Comparison of ENCODE assay signal across 11 cellular contexts in genomic region chrX:2502120-2502667, GRCh38. TPM values are rescaled to one million over a fixed set of nuclear protein-coding genes. Genes with fewer than 3 reads are reported as not detected.
A peak's percentile ranks its signal among the peaks of the same experiment; 100 is the strongest.
DNase-seq lines count a peak whose midpoint lies in the region; ATAC-seq and TF ChIP-seq lines count a peak whose summit lies in the region.
"Had no signal": no experiment of that assay in that cellular context is flagged by ENCODE, and none has a peak within 500 bp of the region (broad histone marks: within the 10 kb centered on the region; RNA-seq: fewer than 3 reads in every experiment).

No MANE protein-coding gene starts in this region.

- H3K4me1 Mint-ChIP-seq in activated naive CD8-positive, alpha-beta T cell treated with anti-CD3 and anti-CD28 coated beads for 36 hours = peaks cover 25% of the 10 kb centered on the region
- peaks cover 20 to 28% (median 25%) of the 10 kb centered on the region in 4 donors for H3K4me1 Mint-ChIP-seq in naive thymus-derived CD8-positive, alpha-beta T cell

- H3K9me3 ChIP-seq in GM23248 (ENCODE audit: low read depth) = no peaks in the 10 kb centered on the region

- H3K27me3 ChIP-seq in GM23248 (replicated peaks; ENCODE audit: insufficient read depth) = no peaks in the 10 kb centered on the region

- H3K9me3 Mint-ChIP-seq in activated naive CD8-positive, alpha-beta T cell treated with anti-CD3 and anti-CD28 coated beads for 36 hours = no peaks in the 10 kb centered on the region
- H3K9me3 Mint-ChIP-seq in naive thymus-derived CD8-positive, alpha-beta T cell = no peaks in the 10 kb centered on the region

- TF ChIP-seq CTCF in 22Rv1 (IDR thresholded peaks at IDR 0.05) = no peak

- H3K27ac ChIP-seq in 22Rv1 = peak overlapping the region; percentile 49
- no peak overlapping the region for H3K27ac ChIP-seq in GM23248

- POLR2A ChIA-PET in naive thymus-derived CD8-positive, alpha-beta T cell (lab: Charles Lee) = no interaction called here

- no peak overlapping the region for H3K4me2 ChIP-seq in GM23248 (ENCODE audit: unreplicated experiment)

- WGBS in GM23248 (ENCODE audit: low coverage in 1 of 2, low lambda C conversion rate in 2 of 2, missing lambda C conversion rate in 2 of 2), 2 experiments = 75 to 80% methylated on average over 1 to 5 of the region's 5 CpGs

- DNase-seq in GM23248 = no peak
- no peak for DNase-seq in activated naive CD8-positive, alpha-beta T cell treated with anti-CD3 and anti-CD28 coated beads for 36 hours
- no peak for DNase-seq in naive thymus-derived CD8-positive, alpha-beta T cell
- no peak for DNase-seq in SKM-1 treated with dmso at 0.1 percent for 144 hours (lab: John Stamatoyannopoulos, UW; ENCODE audit: unreplicated experiment)
- no peak for DNase-seq in NCI-H526 (lab: John Stamatoyannopoulos, UW)
- no peak for DNase-seq in OCI-M1 (lab: John Stamatoyannopoulos, UW)
- DNase-seq: activated CD4-positive, alpha-beta T cell treated with anti-CD3 and anti-CD28 coated beads, Interleukin-2, amount 50 U/mL, for 4 hours; NCI-H1436; stimulated activated CD4-positive, alpha-beta T cell treated with anti-CD3 and anti-CD28 coated beads, Interleukin-15, amount 100 ng/mL, for 24 hours had no signal

- peaks cover 32% of the 10 kb centered on the region for H3K79me2 ChIP-seq in GM23248 (ENCODE audit: insufficient read depth)

- peak overlapping the region; percentile 9; the same call in 1 of the 2 replicates for H2AFZ ChIP-seq in GM23248

- no peaks in the 10 kb centered on the region for H3K36me3 ChIP-seq in GM23248 (ENCODE audit: low read depth)

- H3K9me2 ChIP-seq in GM23248 (ENCODE audit: insufficient read depth) = no peaks in the 10 kb centered on the region

- H3K9ac ChIP-seq in GM23248 = no peak overlapping the region

- peaks cover 22% of the 10 kb centered on the region for H3F3A ChIP-seq in GM23248 (ENCODE audit: insufficient read depth)

- H3K4me1 ChIP-seq in GM23248 (ENCODE audit: insufficient read depth) = peaks cover 24% of the 10 kb centered on the region

- peaks cover 12% of the 10 kb centered on the region for H3K36me3 Mint-ChIP-seq in activated naive CD8-positive, alpha-beta T cell treated with anti-CD3 and anti-CD28 coated beads for 36 hours
- H3K36me3 Mint-ChIP-seq in naive thymus-derived CD8-positive, alpha-beta T cell = peaks cover 0 to 8% (median 0%) of the 10 kb centered on the region in 3 donors

- no peaks in the 10 kb centered on the region for H4K20me1 ChIP-seq in GM23248 (ENCODE audit: insufficient read depth)

- peak overlapping the region; percentile 71 for H3K4me3 Mint-ChIP-seq in activated naive CD8-positive, alpha-beta T cell treated with anti-CD3 and anti-CD28 coated beads for 36 hours
- H3K4me3 Mint-ChIP-seq in naive thymus-derived CD8-positive, alpha-beta T cell = peak overlapping the region; percentile 65 to 90 (median 73)

- no peak overlapping the region for H3K4me3 ChIP-seq in GM23248

- H3K27ac Mint-ChIP-seq in activated naive CD8-positive, alpha-beta T cell treated with anti-CD3 and anti-CD28 coated beads for 36 hours = no peak overlapping the region
- H3K27ac Mint-ChIP-seq in naive thymus-derived CD8-positive, alpha-beta T cell = peak overlapping the region; percentile 31 to 94 (median 76)

- no peak for ATAC-seq in naive thymus-derived CD8-positive, alpha-beta T cell
- no peak for ATAC-seq in HG03139 (IDR thresholded peaks at IDR 0.05; ENCODE audit: unreplicated experiment)

- no peaks in the 10 kb centered on the region for H3K27me3 Mint-ChIP-seq in activated naive CD8-positive, alpha-beta T cell treated with anti-CD3 and anti-CD28 coated beads for 36 hours
- H3K27me3 Mint-ChIP-seq in naive thymus-derived CD8-positive, alpha-beta T cell = no peaks in the 10 kb centered on the region

- in situ Hi-C loops in GM23248 (cut with MboI) = no loop called here

RNA-seq across cellular contexts. Expression of gene DHRSX, which starts 1.4 kb away (rescaled TPM):
- 15.2 and 19.6 TPM in 2 replicates for total RNA-seq in GM23248 (2014; rRNA removed; shearing (Covaris generic))
- polyA plus RNA-seq in GM23248 (2016; fragmentation: Nextera tagmentation; extraction: Ambion mirVana) = 30.2 and 31.1 TPM in 2 replicates
- 10 to 100 TPM; 18.2 to 19.7 TPM for total RNA-seq in activated naive CD8-positive, alpha-beta T cell treated with anti-CD3 and anti-CD28 coated beads for 36 hours
- 10 to 100 TPM; 17.1 TPM for total RNA-seq in naive thymus-derived CD8-positive, alpha-beta T cell
- 10 to 100 TPM; 17.2 to 20.8 (median 20.4) TPM for polyA plus RNA-seq in naive thymus-derived CD8-positive, alpha-beta T cell

RNA-seq across cellular contexts. Expression of gene ZBED1, which starts 1.4 kb away (rescaled TPM):
- 30.4 and 31.1 TPM in 2 replicates for total RNA-seq in GM23248 (2014; rRNA removed; shearing (Covaris generic))
- 20.7 and 25.7 TPM in 2 replicates for polyA plus RNA-seq in GM23248 (2016; fragmentation: Nextera tagmentation; extraction: Ambion mirVana)
- 10 to 100 TPM; 33.2 to 36.0 TPM for total RNA-seq in activated naive CD8-positive, alpha-beta T cell treated with anti-CD3 and anti-CD28 coated beads for 36 hours
- total RNA-seq in naive thymus-derived CD8-positive, alpha-beta T cell = 10 to 100 TPM; 27.8 to 32.6 TPM
- 10 to 100 TPM; 25.6 to 43.4 (median 36.7) TPM for polyA plus RNA-seq in naive thymus-derived CD8-positive, alpha-beta T cell
